10 cellular contexts compared by ENCODE assay signal in genomic region chr16:705748-706188, GRCh38. TPM values are rescaled to one million over a fixed set of nuclear protein-coding genes. Genes with fewer than 3 reads are reported as not detected.
DNase-seq lines count a peak whose midpoint lies in the region; ATAC-seq and TF ChIP-seq lines count a peak whose summit lies in the region.
"Had no signal": no experiment of that assay in that cellular context is flagged by ENCODE, and none has a peak within 500 bp of the region (broad histone marks: within the 10 kb centered on the region; RNA-seq: fewer than 3 reads in every experiment).

TSS of gene FBXL16 (minus strand) at chr16:705801. CDS start at chr16:697405, 8,396 bp downstream.

- H3K4me2 ChIP-seq in OCI-LY7 (ENCODE audit: low read length) (no peak within 1 kb of the TSS; the same call in 1 of the 2 replicates), hepatocyte (peak within 1 kb of the TSS; percentile 54)

- TF ChIP-seq CTCF in OCI-LY7 (conservative IDR thresholded peaks at IDR 0.05; ENCODE audit: low read length), result no peak
- TF ChIP-seq CTCF in hepatocyte (IDR thresholded peaks at IDR 0.05; ENCODE audit: poor library complexity), result no peak
- TF ChIP-seq CTCF in testis (IDR thresholded peaks at IDR 0.05), result no peak

- CTCF ChIA-PET in OCI-LY7 (lab: Charles Lee; ENCODE audit: unreplicated experiment), result no interaction called here

- peaks cover 55% of the 10 kb centered on the region for H3K27me3 Mint-ChIP-seq in activated T-cell treated with anti-CD3 and anti-CD28 coated beads, Interleukin-2, amount 50 U/mL, for 4 hours (ENCODE audit: low read depth)

- H4K20me1 ChIP-seq in OCI-LY7 (ENCODE audit: insufficient read depth, low read length), result no peaks in the 10 kb centered on the region
- no peaks in the 10 kb centered on the region for H4K20me1 ChIP-seq in hepatocyte (ENCODE audit: insufficient read depth, poor library complexity, severe bottlenecking)

- no TSS peak for BruUV-seq in OCI-LY7 (replicated peaks; lab: Mats Ljungman, UMichigan)

- H3K4me1 ChIP-seq in OCI-LY7 (ENCODE audit: insufficient read depth, low read length, poor library complexity, severe bottlenecking) (no peaks in the 10 kb centered on the region), hepatocyte (ENCODE audit: insufficient read depth) (no peaks in the 10 kb centered on the region), testis (peaks cover 5% of the 10 kb centered on the region)

- no peak within 1 kb of the TSS for H3K27ac ChIP-seq in OCI-LY7 (ENCODE audit: low read depth, low read length, poor library complexity, severe bottlenecking)
- H3K27ac ChIP-seq in hepatocyte, result no peak within 1 kb of the TSS
- H3K27ac ChIP-seq in testis, result no peak within 1 kb of the TSS

- no CpG with 5 or more reads among the region's 74 CpGs for WGBS in hepatocyte (ENCODE audit: low lambda C conversion rate, missing lambda C conversion rate)
- WGBS in testis, 2 donors, result 0 to 1% methylated on average over 4 to 44 of the region's 74 CpGs

- no peak for TF ChIP-seq POLR2A in testis (IDR thresholded peaks at IDR 0.05)

- intact Hi-C loops in OCI-LY7 (cut with micrococcal nuclease; ENCODE audit: unreplicated experiment), result no loop called here
- intact Hi-C loops in testis (cut with DNase I; ENCODE audit: low total_unique reads), result no loop called here

- no peaks in the 10 kb centered on the region for H3K36me3 Mint-ChIP-seq in activated T-cell treated with anti-CD3 and anti-CD28 coated beads, Interleukin-2, amount 50 U/mL, for 4 hours (ENCODE audit: insufficient read depth)

- ATAC-seq in activated T-cell treated with anti-CD3 and anti-CD28 coated beads, Interleukin-2, amount 50 U/mL, for 4 hours, result no peak
- ATAC-seq in GM19467 (IDR thresholded peaks at IDR 0.05; ENCODE audit: unreplicated experiment) (no peak), GM19324 (IDR thresholded peaks at IDR 0.05; ENCODE audit: low FRiP score, unreplicated experiment) (no peak)
- ATAC-seq: stimulated activated naive B cell treated with anti-CD40 and anti-IgM and Interleukin-4, amounts not matched to agents 10 μg/mL and 1 μg/mL and 100 μg/mL, for 72 hours had no signal

- H2AFZ ChIP-seq in OCI-LY7 (ENCODE audit: low read length), result no peak within 1 kb of the TSS
- H2AFZ ChIP-seq in hepatocyte, result no peak within 1 kb of the TSS

- H3K9me3 Mint-ChIP-seq in activated T-cell treated with anti-CD3 and anti-CD28 coated beads, Interleukin-2, amount 50 U/mL, for 4 hours, result no peaks in the 10 kb centered on the region
- H3K9me3 Mint-ChIP-seq: stimulated activated naive B cell treated with anti-CD40 and anti-IgM and Interleukin-4, amounts not matched to agents 10 μg/mL and 1 μg/mL and 100 μg/mL, for 72 hours had no signal

- POLR2A ChIA-PET in OCI-LY7 (lab: Charles Lee), result no interaction called here

- no peaks in the 10 kb centered on the region for H3K79me2 ChIP-seq in OCI-LY7 (ENCODE audit: insufficient read depth, low read depth, low read length)
- no peaks in the 10 kb centered on the region for H3K79me2 ChIP-seq in hepatocyte

- DNase-seq in activated T-cell treated with anti-CD3 and anti-CD28 coated beads, Interleukin-2, amount 50 U/mL, for 4 hours, result no peak
- DNase-seq in activated T-cell treated with anti-CD3 and anti-CD28 coated beads, Interleukin-2, amount 50 U/mL, for 48 hours, result no peak
- DNase-seq in OCI-LY7 (ENCODE audit: low spot score) (peak; percentile 46), hepatocyte (ENCODE audit: low spot score) (no peak), testis (peak; percentile 54), COLO829 (ENCODE audit: low spot score) (no peak)
- DNase-seq: GF-D8; stimulated activated naive B cell treated with anti-CD40 and anti-IgM and Interleukin-4, amounts not matched to agents 10 μg/mL and 1 μg/mL and 100 μg/mL, for 72 hours had no signal

- peak within 1 kb of the TSS; percentile 56 for H3K4me3 Mint-ChIP-seq in activated T-cell treated with anti-CD3 and anti-CD28 coated beads, Interleukin-2, amount 50 U/mL, for 4 hours

- H3K9me3 ChIP-seq in OCI-LY7 (ENCODE audit: low read length) (no peaks in the 10 kb centered on the region), hepatocyte (ENCODE audit: low read depth) (no peaks in the 10 kb centered on the region), testis (no peaks in the 10 kb centered on the region)

- H3K4me3 ChIP-seq in OCI-LY7 (ENCODE audit: low read depth, low read length, poor library complexity, severe bottlenecking), result peak within 1 kb of the TSS; percentile 28
- no peak within 1 kb of the TSS for H3K4me3 ChIP-seq in hepatocyte
- peak within 1 kb of the TSS; percentile 12 to 34 for H3K4me3 ChIP-seq in testis

- peaks cover 85% of the 10 kb centered on the region for H3K27me3 ChIP-seq in hepatocyte
- no peaks in the 10 kb centered on the region for H3K27me3 ChIP-seq in testis

- H3K36me3 ChIP-seq in OCI-LY7 (ENCODE audit: insufficient read depth, low read length) (no peaks in the 10 kb centered on the region), hepatocyte (replicated peaks; ENCODE audit: insufficient read depth, low read depth) (no peaks in the 10 kb centered on the region), testis (ENCODE audit: low read depth, missing control alignments) (no peaks in the 10 kb centered on the region)

- H3K4me1 Mint-ChIP-seq in activated T-cell treated with anti-CD3 and anti-CD28 coated beads, Interleukin-2, amount 50 U/mL, for 4 hours (ENCODE audit: low read depth), result peaks cover 4% of the 10 kb centered on the region

- H3K9me2 ChIP-seq in OCI-LY7 (ENCODE audit: insufficient read depth, low read length), result no peaks in the 10 kb centered on the region
- no peaks in the 10 kb centered on the region for H3K9me2 ChIP-seq in hepatocyte (replicated peaks; ENCODE audit: insufficient read depth)

RNA-seq across cellular contexts. Expression of gene FBXL16, which starts in this region (rescaled TPM):
- 1 to 10 TPM; 2.0 to 6.0 (median 4.8) TPM for total RNA-seq in activated T-cell treated with anti-CD3 and anti-CD28 coated beads, Interleukin-2, amount 50 U/mL, for 4 hours
- 0.16 and 0.28 TPM in 2 replicates for total RNA-seq in OCI-LY7 (2014; rRNA removed; shearing (Covaris generic))
- total RNA-seq in OCI-LY7 (2022), result 0.42 and 0.52 TPM in 2 replicates
- 0.07 and 0.28 TPM in 2 replicates for total RNA-seq in hepatocyte
- polyA plus RNA-seq in hepatocyte, result 0.28 and 0.38 TPM in 2 replicates
- 10 to 100 TPM; 15.8 to 16.1 TPM for total RNA-seq in testis
- 23.4 TPM for polyA plus RNA-seq in testis (ENCODE audit: insufficient read depth, low read depth, low replicate concordance)

Comparison
In these comparisons a context has a peak if more than half of its experiments do, and no peak if none do; other contexts are left out.
1. RNA of gene FBXL16 (polyA plus RNA-seq): 23.4 TPM in testis (single experiment); 0.28 to 0.38 TPM in hepatocyte; every median in the first group is over 10 times any median in the second.
2. Peak in DNase-seq and H3K4me3 ChIP-seq in OCI-LY7; RNA of the gene not detected or under 1 TPM.